In genomic region chr2:13414907-13415306, GRCh38 we compare ENCODE assay signal across 22 cellular contexts.
"Had no signal": no experiment of that assay in that cellular context is flagged by ENCODE, and none has a peak within 500 bp of the region (broad histone marks: within the 10 kb centered on the region; RNA-seq: fewer than 3 reads in every experiment).

No MANE protein-coding gene starts in this region.

- H3K27ac ChIP-seq: body of pancreas, right lobe of liver, testis had no signal

- H3K27ac Mint-ChIP-seq: activated B cell treated with CpG ODN at 0.5 μM for 24 hours; activated CD4-positive, alpha-beta memory T cell treated with anti-CD3 and anti-CD28 coated beads for 36 hours; activated T-helper 2 cell treated with anti-CD3 and anti-CD28 coated beads, Interferon-gamma antibody, Interleukin-2, Interleukin-4, amounts not matched to agents 10 μg/mL and 5 μg/mL and 100 μg/mL, durations not matched to agents 14 hours and 24 hours and 36 hours; immature natural killer cell; naive B cell; stimulated activated naive CD8-positive, alpha-beta T cell treated with anti-CD3 and anti-CD28 coated beads, Interleukin-15, amount 100 ng/mL, for 72 hours; type B pancreatic cell had no signal

- H3K36me3 Mint-ChIP-seq: activated CD4-positive, alpha-beta memory T cell treated with anti-CD3 and anti-CD28 coated beads for 36 hours; immature natural killer cell; naive B cell; type B pancreatic cell had no signal

- H3K4me3 ChIP-seq: body of pancreas, mucosa of descending colon, right lobe of liver, testis had no signal

- H3K27me3 Mint-ChIP-seq: activated B cell treated with CpG ODN at 0.5 μM for 24 hours; activated CD4-positive, alpha-beta memory T cell treated with anti-CD3 and anti-CD28 coated beads for 36 hours; naive B cell; stimulated activated naive CD8-positive, alpha-beta T cell treated with anti-CD3 and anti-CD28 coated beads, Interleukin-15, amount 100 ng/mL, for 72 hours; type B pancreatic cell had no signal

- H3K4me3 Mint-ChIP-seq: activated B cell treated with CpG ODN at 0.5 μM for 24 hours; activated CD4-positive, alpha-beta memory T cell treated with anti-CD3 and anti-CD28 coated beads for 36 hours; immature natural killer cell; naive B cell; neural crest cell; stimulated activated naive CD8-positive, alpha-beta T cell treated with anti-CD3 and anti-CD28 coated beads, Interleukin-15, amount 100 ng/mL, for 72 hours; type B pancreatic cell had no signal

- H3K36me3 ChIP-seq: right lobe of liver had no signal

- H3K9me3 ChIP-seq: body of pancreas, right lobe of liver, testis had no signal

- H3K9me3 Mint-ChIP-seq: type B pancreatic cell had no signal

- ATAC-seq: body of pancreas; left ventricle myocardium superior; mucosa of descending colon; right lobe of liver; stimulated activated naive CD8-positive, alpha-beta T cell treated with anti-CD3 and anti-CD28 coated beads, Interleukin-15, amount 100 ng/mL, for 72 hours had no signal

- DNase-seq: activated B cell treated with CpG ODN at 0.5 μM for 24 hours; activated CD4-positive, alpha-beta memory T cell treated with anti-CD3 and anti-CD28 coated beads for 36 hours; activated CD4-positive, alpha-beta T cell treated with anti-CD3 and anti-CD28 coated beads for 4 hours; activated naive CD4-positive, alpha-beta T cell treated with Interleukin-2 at 50 U/mL for 16 hours; activated T-cell treated with anti-CD3 and anti-CD28 coated beads, Interleukin-2, amount 50 U/mL, for 1 hour; body of pancreas; dermis blood vessel endothelial cell; effector memory CD4-positive, alpha-beta T cell; immature natural killer cell; kidney glomerular epithelial cell; left ventricle myocardium superior; mucosa of descending colon; naive B cell; right lobe of liver; small intestine; stimulated activated CD4-positive, alpha-beta T cell treated with anti-CD3 and anti-CD28 coated beads, Interleukin-15, amount 100 ng/mL, for 24 hours; stimulated activated CD4-positive, alpha-beta T cell treated with anti-CD3 and anti-CD28 coated beads, Interleukin-4, amount 100 ng/mL, for 1 hour; stimulated activated naive CD8-positive, alpha-beta T cell treated with anti-CD3 and anti-CD28 coated beads, Interleukin-15, amount 100 ng/mL, for 72 hours; testis had no signal

- H3K4me1 ChIP-seq: body of pancreas, right lobe of liver, testis had no signal

- H3K4me1 Mint-ChIP-seq: activated B cell treated with CpG ODN at 0.5 μM for 24 hours; immature natural killer cell; naive B cell; neural crest cell; stimulated activated naive CD8-positive, alpha-beta T cell treated with anti-CD3 and anti-CD28 coated beads, Interleukin-15, amount 100 ng/mL, for 72 hours had no signal

- H3K27me3 ChIP-seq: body of pancreas, right lobe of liver, testis had no signal
